ENCODE assay signal across 17 cellular contexts in the genomic region with DNA sequence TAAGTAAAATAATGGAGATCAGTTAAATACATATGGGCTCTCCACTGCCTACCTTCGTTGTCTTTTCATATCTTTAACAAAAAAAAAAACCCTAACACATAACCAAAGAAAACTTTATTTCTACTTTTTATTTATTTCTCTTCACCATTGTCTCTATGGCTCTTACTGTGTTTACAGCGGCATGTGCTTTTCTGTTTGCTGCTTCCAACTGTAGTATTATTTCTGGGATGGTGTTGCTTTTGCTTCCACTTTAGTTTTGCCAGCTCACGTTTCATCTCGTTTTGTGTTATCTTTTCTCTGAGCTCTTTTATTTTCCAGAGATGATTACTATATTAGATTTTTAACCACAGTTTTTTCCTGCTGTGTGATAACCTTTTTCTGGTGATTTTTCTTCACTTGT. TPM values are rescaled to one million over a fixed set of nuclear protein-coding genes. Genes with fewer than 3 reads are reported as not detected.
DNase-seq lines count a peak whose midpoint lies in the region; ATAC-seq and TF ChIP-seq lines count a peak whose summit lies in the region.
"Had no signal": no experiment of that assay in that cellular context is flagged by ENCODE, and none has a peak within 500 bp of the region (broad histone marks: within the 10 kb centered on the region; RNA-seq: fewer than 3 reads in every experiment).

No MANE protein-coding gene starts in this region.

- CTCF ChIA-PET in CD8-positive, alpha-beta T cell (lab: Charles Lee), result no interaction called here

- no peak overlapping the region for H3K27ac ChIP-seq in CD8-positive, alpha-beta T cell (ENCODE audit: low read depth, low read length)
- peak overlapping the region; percentile 38 for H3K27ac ChIP-seq in psoas muscle
- H3K27ac ChIP-seq: C4-2B had no signal

- no peaks in the 10 kb centered on the region for H3K27me3 ChIP-seq in CD8-positive, alpha-beta T cell (ENCODE audit: insufficient read depth, low read length)
- H3K27me3 ChIP-seq in psoas muscle (ENCODE audit: insufficient read depth in 3 of 3, low read length in 2 of 3), result no peaks in the 10 kb centered on the region

- no peak for DNase-seq in activated naive CD4-positive, alpha-beta T cell (lab: John Stamatoyannopoulos, UW)
- DNase-seq in CD8-positive, alpha-beta T cell, result no peak
- DNase-seq in choroid plexus epithelial cell (ENCODE audit: low read depth) (peak; percentile 13), psoas muscle (no peak), ecto neural progenitor cell (ENCODE audit: low spot score) (no peak)
- no peak for DNase-seq in effector CD4-positive, alpha-beta T cell
- DNase-seq in stimulated activated CD4-positive, alpha-beta T cell treated with anti-CD3 and anti-CD28 coated beads, Interleukin-2, amount 100 ng/mL, for 24 hours, result no peak
- DNase-seq: COR-L47, GOT3, KG1, NCI-H1436, NCI-H2029 treated with DMSO at 0.1 percent for 48 hours, OCI-M1, SIG-M5 had no signal

- no peak for TF ChIP-seq CTCF in CD8-positive, alpha-beta T cell (IDR thresholded peaks at IDR 0.05)
- TF ChIP-seq CTCF in choroid plexus epithelial cell (conservative IDR thresholded peaks at IDR 0.05; ENCODE audit: low read depth, low read length) (no peak), psoas muscle (IDR thresholded peaks at IDR 0.05) (no peak)

- H3K4me1 ChIP-seq in CD8-positive, alpha-beta T cell (ENCODE audit: insufficient read depth, low read length), result no peaks in the 10 kb centered on the region
- H3K4me1 ChIP-seq in psoas muscle, result peaks cover 35% of the 10 kb centered on the region

- intact Hi-C loops in CD8-positive, alpha-beta T cell (cut with DNase I, micrococcal nuclease), result loop anchor here in 1 of 2 experiments (5.0 kb wide), 1 partner anchor 44 kb away; a partner anchor contains a TSS
- intact Hi-C loops in psoas muscle (cut with DNase I), result no loop called here

- peaks cover 42% of the 10 kb centered on the region for H3K36me3 Mint-ChIP-seq in activated naive CD4-positive, alpha-beta T cell treated with anti-CD3 and anti-CD28 coated beads, Interleukin-2, amount 50 U/mL, for 24 hours
- peaks cover 84% of the 10 kb centered on the region for H3K36me3 Mint-ChIP-seq in CD8-positive, alpha-beta T cell

- H3K4me3 Mint-ChIP-seq in activated naive CD4-positive, alpha-beta T cell treated with anti-CD3 and anti-CD28 coated beads, Interleukin-2, amount 50 U/mL, for 24 hours, result no peak overlapping the region
- no peak overlapping the region for H3K4me3 Mint-ChIP-seq in CD8-positive, alpha-beta T cell

- ATAC-seq in CD8-positive, alpha-beta T cell, result no peak
- no peak for ATAC-seq in psoas muscle
- ATAC-seq: HepG2 had no signal

- no peaks in the 10 kb centered on the region for H3K9me3 Mint-ChIP-seq in activated naive CD4-positive, alpha-beta T cell treated with anti-CD3 and anti-CD28 coated beads, Interleukin-2, amount 50 U/mL, for 24 hours
- no peaks in the 10 kb centered on the region for H3K9me3 Mint-ChIP-seq in CD8-positive, alpha-beta T cell

- WGBS in psoas muscle, 3 donors, result 28 to 47% (median 35%) methylated on average over 4 of the region's 4 CpGs

- peaks cover 24% of the 10 kb centered on the region for H3K36me3 ChIP-seq in CD8-positive, alpha-beta T cell (ENCODE audit: insufficient read depth, low read length)
- peaks cover 5 to 74% of the 10 kb centered on the region in 2 donors for H3K36me3 ChIP-seq in psoas muscle (ENCODE audit: insufficient read depth in 1 of 2, low read depth in 1 of 2)

- H3K9me3 ChIP-seq in CD8-positive, alpha-beta T cell (ENCODE audit: low read length), result no peaks in the 10 kb centered on the region
- no peaks in the 10 kb centered on the region for H3K9me3 ChIP-seq in psoas muscle

- H3K27me3 Mint-ChIP-seq in activated naive CD4-positive, alpha-beta T cell treated with anti-CD3 and anti-CD28 coated beads, Interleukin-2, amount 50 U/mL, for 24 hours, result no peaks in the 10 kb centered on the region
- no peaks in the 10 kb centered on the region for H3K27me3 Mint-ChIP-seq in CD8-positive, alpha-beta T cell (ENCODE audit: low read depth)

- H3K4me3 ChIP-seq in CD8-positive, alpha-beta T cell (ENCODE audit: low read depth, low read length), result no peak overlapping the region
- H3K4me3 ChIP-seq in choroid plexus epithelial cell (ENCODE audit: low read depth, low read length) (no peak overlapping the region), psoas muscle (peak overlapping the region; percentile 9)

- H3K27ac Mint-ChIP-seq in activated naive CD4-positive, alpha-beta T cell treated with anti-CD3 and anti-CD28 coated beads, Interleukin-2, amount 50 U/mL, for 24 hours, result peak overlapping the region; percentile 59
- peak overlapping the region; percentile 39 for H3K27ac Mint-ChIP-seq in CD8-positive, alpha-beta T cell

- POLR2A ChIA-PET in CD8-positive, alpha-beta T cell (lab: Charles Lee), result interaction anchor here (0.7 to 1.6 kb wide), 2 partner anchors 13 to 417 kb away, joined by 3 to 4 read pairs; no protein-coding TSS in a partner anchor

- peaks cover 23% of the 10 kb centered on the region for H3K4me1 Mint-ChIP-seq in activated naive CD4-positive, alpha-beta T cell treated with anti-CD3 and anti-CD28 coated beads, Interleukin-2, amount 50 U/mL, for 24 hours
- H3K4me1 Mint-ChIP-seq in CD8-positive, alpha-beta T cell (ENCODE audit: low read depth), result peaks cover 14% of the 10 kb centered on the region

RNA-seq across cellular contexts. Expression of a gene that starts 46.1 kb away (rescaled TPM):
- total RNA-seq in CD8-positive, alpha-beta T cell, result 10 to 100 TPM; 64.2 to 74.5 TPM
- total RNA-seq in psoas muscle, result 100 to 1,000 TPM; 238 to 607 (median 348) TPM
- 100 to 1,000 TPM; 218 to 576 (median 270) TPM for polyA plus RNA-seq in psoas muscle
